1 cellular context compared by ENCODE assay signal in genomic region chr2:42693688-42694479, GRCh38.
TF ChIP-seq lines count a peak whose summit lies in the region.

No MANE protein-coding gene starts in this region.

TF ChIP-seq in H1, 55 proteins besides CTCF, POLR2A, EP300 and RAD21 (continued from another document):
- TF ChIP-seq SAP30 (IDR thresholded peaks at IDR 0.05; ENCODE audit: insufficient read depth, insufficient replicate concordance, low read length) (no peak), SP2 (IDR thresholded peaks at IDR 0.05; ENCODE audit: low read length) (no peak)
